33 cellular contexts compared by ENCODE assay signal in genomic region chr10:107747851-107748250, GRCh38.
"Had no signal": no experiment of that assay in that cellular context is flagged by ENCODE, and none has a peak within 500 bp of the region (broad histone marks: within the 10 kb centered on the region; RNA-seq: fewer than 3 reads in every experiment).

No MANE protein-coding gene starts in this region.

- ATAC-seq: activated CD4-positive, alpha-beta T cell treated with anti-CD3 and anti-CD28 coated beads for 36 hours; activated CD8-positive, alpha-beta memory T cell treated with anti-CD3 and anti-CD28 coated beads, Interleukin-2, amount 10 ng/mL, durations not matched to agents 7 days and 5 days; activated CD8-positive, alpha-beta T cell treated with anti-CD3 and anti-CD28 coated beads, Interleukin-2, amount 10 ng/mL, durations not matched to agents 7 days and 5 days; activated naive CD8-positive, alpha-beta T cell treated with anti-CD3 and anti-CD28 coated beads, Interleukin-2, amount 50 U/mL, for 24 hours; body of pancreas; effector memory CD8-positive, alpha-beta T cell; T-helper 17 cell had no signal

- H3K4me1 Mint-ChIP-seq: activated CD4-positive, alpha-beta T cell treated with anti-CD3 and anti-CD28 coated beads for 36 hours; activated CD4-positive, alpha-beta T cell treated with anti-CD3 and anti-CD28 coated beads, Interleukin-2, amount 10 ng/mL, durations not matched to agents 24 days and 14 days; activated CD8-positive, alpha-beta memory T cell treated with anti-CD3 and anti-CD28 coated beads, Interleukin-2, amount 10 ng/mL, durations not matched to agents 7 days and 5 days; activated naive CD4-positive, alpha-beta T cell treated with anti-CD3 and anti-CD28 coated beads, Interleukin-2, amount 50 U/mL, for 24 hours; activated naive CD8-positive, alpha-beta T cell treated with anti-CD3 and anti-CD28 coated beads for 36 hours; activated naive CD8-positive, alpha-beta T cell treated with anti-CD3 and anti-CD28 coated beads, Interleukin-2, amount 50 U/mL, for 24 hours; central memory CD8-positive, alpha-beta T cell; T-helper 17 cell had no signal

- H3K27ac ChIP-seq: adrenal gland, body of pancreas, epithelial cell of prostate, esophagus squamous epithelium had no signal

- H3K27ac Mint-ChIP-seq: activated CD4-positive, alpha-beta memory T cell treated with anti-CD3 and anti-CD28 coated beads for 36 hours; activated CD4-positive, alpha-beta T cell treated with anti-CD3 and anti-CD28 coated beads for 36 hours; activated CD4-positive, alpha-beta T cell treated with anti-CD3 and anti-CD28 coated beads, Interleukin-2, amount 10 ng/mL, durations not matched to agents 24 days and 14 days; activated CD8-positive, alpha-beta memory T cell treated with anti-CD3 and anti-CD28 coated beads, Interleukin-2, amount 10 ng/mL, durations not matched to agents 7 days and 5 days; activated CD8-positive, alpha-beta T cell treated with anti-CD3 and anti-CD28 coated beads, Interleukin-2, amount 10 ng/mL, durations not matched to agents 7 days and 5 days; activated naive CD4-positive, alpha-beta T cell treated with anti-CD3 and anti-CD28 coated beads for 36 hours; activated naive CD4-positive, alpha-beta T cell treated with anti-CD3 and anti-CD28 coated beads, Interleukin-2, amount 50 U/mL, for 24 hours; activated naive CD8-positive, alpha-beta T cell treated with anti-CD3 and anti-CD28 coated beads for 36 hours; activated naive CD8-positive, alpha-beta T cell treated with anti-CD3 and anti-CD28 coated beads, Interleukin-2, amount 50 U/mL, for 24 hours; activated T-helper 1 cell treated with anti-CD3 and anti-CD28 coated beads, Interleukin-12 subunit alpha, Interleukin-12 subunit beta, Interleukin-2, Interleukin-4 antibody, amounts not matched to agents 30 ng/mL and 10 ng/mL and 1 ng/mL, durations not matched to agents 14 hours and 24 hours and 36 hours; activated T-helper 2 cell treated with anti-CD3 and anti-CD28 coated beads, Interferon-gamma antibody, Interleukin-2, Interleukin-4, amounts not matched to agents 10 μg/mL and 5 μg/mL and 100 μg/mL, durations not matched to agents 14 hours and 24 hours and 36 hours; effector memory CD8-positive, alpha-beta T cell; T-helper 17 cell; T-helper 2 cell treated with Interferon-gamma antibody and Interleukin-4, amounts not matched to agents 5 μg/mL and 100 μg/mL, for 36 hours had no signal

- H3K36me3 Mint-ChIP-seq: activated CD4-positive, alpha-beta memory T cell treated with anti-CD3 and anti-CD28 coated beads for 36 hours; activated CD8-positive, alpha-beta memory T cell treated with anti-CD3 and anti-CD28 coated beads, Interleukin-2, amount 10 ng/mL, durations not matched to agents 7 days and 5 days; activated naive CD4-positive, alpha-beta T cell treated with anti-CD3 and anti-CD28 coated beads, Interleukin-2, amount 50 U/mL, for 24 hours; activated naive CD8-positive, alpha-beta T cell treated with anti-CD3 and anti-CD28 coated beads for 36 hours had no signal

- DNase-seq: activated CD4-positive, alpha-beta memory T cell treated with anti-CD3 and anti-CD28 coated beads for 36 hours; activated CD4-positive, alpha-beta T cell treated with anti-CD3 and anti-CD28 coated beads for 36 hours; activated CD4-positive, alpha-beta T cell treated with anti-CD3 and anti-CD28 coated beads, Interleukin-2, amount 10 ng/mL, durations not matched to agents 24 days and 14 days; activated CD4-positive, CD25-positive, alpha-beta regulatory T cell; activated CD4-positive, CD25-positive, alpha-beta regulatory T cell treated with anti-CD3 and anti-CD28 coated beads, Interleukin-2, amount 50 U/mL, for 72 hours; activated CD8-positive, alpha-beta memory T cell treated with anti-CD3 and anti-CD28 coated beads, Interleukin-2, amount 10 ng/mL, durations not matched to agents 7 days and 5 days; activated CD8-positive, alpha-beta memory T cell treated with anti-CD3 and anti-CD28 coated beads, Interleukin-2, amount 50 U/mL, for 4 hours; activated CD8-positive, alpha-beta T cell treated with anti-CD3 and anti-CD28 coated beads, Interleukin-2, amount 10 ng/mL, durations not matched to agents 7 days and 5 days; activated effector memory CD4-positive, alpha-beta T cell treated with anti-CD3 and anti-CD28 coated beads, Interleukin-2, amount 50 U/mL, for 16 hours; activated naive CD4-positive, alpha-beta T cell treated with anti-CD3 and anti-CD28 coated beads for 36 hours; activated naive CD8-positive, alpha-beta T cell treated with anti-CD3 and anti-CD28 coated beads for 36 hours; activated naive CD8-positive, alpha-beta T cell treated with anti-CD3 and anti-CD28 coated beads, Interleukin-2, amount 50 U/mL, for 24 hours; activated T-cell treated with anti-CD3 and anti-CD28 coated beads, Interleukin-2, amount 50 U/mL, for 1 hour; activated T-cell treated with anti-CD3 and anti-CD28 coated beads, Interleukin-2, amount 50 U/mL, for 48 hours; adrenal gland; amygdala; aorta; body of pancreas; cortex of kidney; dermis blood vessel endothelial cell; effector CD4-positive, alpha-beta T cell; effector memory CD8-positive, alpha-beta T cell; esophagus squamous epithelium; head of caudate nucleus; T-helper 1 cell; T-helper 17 cell; T1000 had no signal

- H3K4me3 ChIP-seq: adrenal gland, body of pancreas, esophagus squamous epithelium had no signal

- H3K9me3 ChIP-seq: adrenal gland, body of pancreas, esophagus squamous epithelium had no signal

- H3K4me1 ChIP-seq: adrenal gland, body of pancreas, esophagus squamous epithelium had no signal

- H3K4me3 Mint-ChIP-seq: activated CD4-positive, alpha-beta memory T cell treated with anti-CD3 and anti-CD28 coated beads for 36 hours; activated CD4-positive, alpha-beta T cell treated with anti-CD3 and anti-CD28 coated beads for 36 hours; activated CD4-positive, alpha-beta T cell treated with anti-CD3 and anti-CD28 coated beads, Interleukin-2, amount 10 ng/mL, durations not matched to agents 24 days and 14 days; activated CD8-positive, alpha-beta memory T cell treated with anti-CD3 and anti-CD28 coated beads, Interleukin-2, amount 10 ng/mL, durations not matched to agents 7 days and 5 days; activated CD8-positive, alpha-beta T cell treated with anti-CD3 and anti-CD28 coated beads, Interleukin-2, amount 10 ng/mL, durations not matched to agents 7 days and 5 days; activated naive CD4-positive, alpha-beta T cell treated with anti-CD3 and anti-CD28 coated beads for 36 hours; activated naive CD4-positive, alpha-beta T cell treated with anti-CD3 and anti-CD28 coated beads, Interleukin-2, amount 50 U/mL, for 24 hours; activated naive CD8-positive, alpha-beta T cell treated with anti-CD3 and anti-CD28 coated beads for 36 hours; activated naive CD8-positive, alpha-beta T cell treated with anti-CD3 and anti-CD28 coated beads, Interleukin-2, amount 50 U/mL, for 24 hours; activated T-helper 1 cell treated with anti-CD3 and anti-CD28 coated beads, Interleukin-12 subunit alpha, Interleukin-12 subunit beta, Interleukin-2, Interleukin-4 antibody, amounts not matched to agents 30 ng/mL and 10 ng/mL and 1 ng/mL, durations not matched to agents 14 hours and 24 hours and 36 hours; central memory CD8-positive, alpha-beta T cell; effector memory CD8-positive, alpha-beta T cell; T-helper 17 cell; T-helper 2 cell treated with Interferon-gamma antibody and Interleukin-4, amounts not matched to agents 5 μg/mL and 100 μg/mL, for 36 hours had no signal

- H3K27me3 Mint-ChIP-seq: activated CD4-positive, alpha-beta memory T cell treated with anti-CD3 and anti-CD28 coated beads for 36 hours; activated CD4-positive, alpha-beta T cell treated with anti-CD3 and anti-CD28 coated beads for 36 hours; activated CD4-positive, alpha-beta T cell treated with anti-CD3 and anti-CD28 coated beads, Interleukin-2, amount 10 ng/mL, durations not matched to agents 24 days and 14 days; activated CD8-positive, alpha-beta memory T cell treated with anti-CD3 and anti-CD28 coated beads, Interleukin-2, amount 10 ng/mL, durations not matched to agents 7 days and 5 days; activated naive CD4-positive, alpha-beta T cell treated with anti-CD3 and anti-CD28 coated beads, Interleukin-2, amount 50 U/mL, for 24 hours; activated naive CD8-positive, alpha-beta T cell treated with anti-CD3 and anti-CD28 coated beads for 36 hours; activated naive CD8-positive, alpha-beta T cell treated with anti-CD3 and anti-CD28 coated beads, Interleukin-2, amount 50 U/mL, for 24 hours; central memory CD8-positive, alpha-beta T cell; effector memory CD8-positive, alpha-beta T cell; T-helper 17 cell had no signal

- H3K27me3 ChIP-seq: adrenal gland, body of pancreas, esophagus squamous epithelium had no signal

- H3K36me3 ChIP-seq: adrenal gland, esophagus squamous epithelium had no signal
